Comparison of ENCODE assay signal across 1 cellular context in genomic region chr1:147676306-147677085, GRCh38.
TF ChIP-seq lines count a peak whose summit lies in the region.

No MANE protein-coding gene starts in this region.

TF ChIP-seq in SK-N-SH, 30 proteins besides CTCF, POLR2A, EP300 and RAD21 (continued from another document):
- TF ChIP-seq REST (IDR thresholded peaks at IDR 0.05; ENCODE audit: low read depth, low read length): no peak
- TF ChIP-seq GABPA (IDR thresholded peaks at IDR 0.05; ENCODE audit: low read depth): no peak
- TF ChIP-seq FOXJ3 (CRISPR knock-in tag; IDR thresholded peaks at IDR 0.05): no peak
- no peak for TF ChIP-seq TAF1 (IDR thresholded peaks at IDR 0.05; ENCODE audit: borderline replicate concordance, low read depth, low read length)
- peak; percentile 17; the same call in 1 of the 2 replicates for TF ChIP-seq TCF12 (IDR thresholded peaks at IDR 0.05)
- TF ChIP-seq SMC3 (IDR thresholded peaks at IDR 0.05; ENCODE audit: low read depth, low read length): no peak
- no peak for TF ChIP-seq POLR2AphosphoS5 (IDR thresholded peaks at IDR 0.05; ENCODE audit: low read depth, low read length)
- no peak for TF ChIP-seq IRF3 (IDR thresholded peaks at IDR 0.05; ENCODE audit: low read depth, low read length)
